1 cellular context compared by ENCODE assay signal in the genomic region with DNA sequence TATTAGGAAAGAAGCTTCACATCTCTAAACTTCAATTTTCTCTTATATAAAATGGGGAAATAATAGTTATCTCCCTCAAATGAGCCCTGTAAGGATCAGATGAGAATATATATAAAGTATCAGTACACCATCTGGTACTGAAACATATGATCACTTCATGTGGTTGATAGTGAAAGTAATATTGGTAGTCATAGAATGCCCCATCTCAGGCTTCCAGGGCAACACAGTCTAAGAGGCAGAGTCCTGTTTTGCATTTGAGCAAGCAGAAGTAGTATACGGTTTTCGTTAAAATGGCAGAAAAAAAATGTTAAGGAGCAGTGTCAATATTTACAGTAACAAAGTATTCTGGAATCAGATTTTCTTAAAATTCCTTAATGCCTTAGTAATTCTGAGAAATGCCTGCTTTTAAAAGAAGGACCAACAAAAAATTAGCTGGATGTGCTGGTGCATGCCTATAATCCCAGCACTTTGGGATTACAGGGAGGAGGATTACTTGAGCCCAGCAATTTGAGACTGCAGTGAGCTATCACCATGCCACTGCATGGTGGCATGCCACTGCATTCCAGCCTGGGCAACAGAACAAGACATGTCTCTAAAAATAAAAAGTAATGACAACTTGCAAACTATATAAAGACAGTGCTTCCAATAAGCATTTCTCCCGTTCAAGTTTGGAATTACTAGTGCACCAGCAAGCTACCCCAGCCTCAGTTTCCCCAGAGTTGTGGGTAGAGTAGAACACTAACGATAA.
TF ChIP-seq lines count a peak whose summit lies in the region.

No MANE protein-coding gene starts in this region.

TF ChIP-seq in IMR-90, 13 proteins besides CTCF, POLR2A, EP300 and RAD21:
- TF ChIP-seq, protein P1, sequence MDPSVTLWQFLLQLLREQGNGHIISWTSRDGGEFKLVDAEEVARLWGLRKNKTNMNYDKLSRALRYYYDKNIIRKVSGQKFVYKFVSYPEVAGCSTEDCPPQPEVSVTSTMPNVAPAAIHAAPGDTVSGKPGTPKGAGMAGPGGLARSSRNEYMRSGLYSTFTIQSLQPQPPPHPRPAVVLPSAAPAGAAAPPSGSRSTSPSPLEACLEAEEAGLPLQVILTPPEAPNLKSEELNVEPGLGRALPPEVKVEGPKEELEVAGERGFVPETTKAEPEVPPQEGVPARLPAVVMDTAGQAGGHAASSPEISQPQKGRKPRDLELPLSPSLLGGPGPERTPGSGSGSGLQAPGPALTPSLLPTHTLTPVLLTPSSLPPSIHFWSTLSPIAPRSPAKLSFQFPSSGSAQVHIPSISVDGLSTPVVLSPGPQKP (IDR thresholded peaks at IDR 0.05; ENCODE audit: borderline replicate concordance, low read depth, low read length) = no peak
- TF ChIP-seq MAFK (IDR thresholded peaks at IDR 0.05; ENCODE audit: low read depth, low read length) (no peak), CHD1 (IDR thresholded peaks at IDR 0.05; ENCODE audit: low read depth, low read length) (no peak), RFX5 (IDR thresholded peaks at IDR 0.05; ENCODE audit: low read depth, low read length) (no peak), NFE2L2 (IDR thresholded peaks at IDR 0.05; ENCODE audit: low read depth, low read length) (no peak), BHLHE40 (IDR thresholded peaks at IDR 0.05; ENCODE audit: low read depth, low read length) (no peak), MAZ (IDR thresholded peaks at IDR 0.05; ENCODE audit: borderline replicate concordance, low read depth, low read length) (no peak), RCOR1 (IDR thresholded peaks at IDR 0.05; ENCODE audit: insufficient replicate concordance, low read length) (no peak), CEBPB (IDR thresholded peaks at IDR 0.05; ENCODE audit: low read depth, low read length) (no peak), FOS (IDR thresholded peaks at IDR 0.05; ENCODE audit: low read depth, low read length) (no peak), MXI1 (IDR thresholded peaks at IDR 0.05; ENCODE audit: borderline replicate concordance, low read depth, low read length) (no peak), SMC3 (IDR thresholded peaks at IDR 0.05; ENCODE audit: low read depth, low read length) (no peak)
- TF ChIP-seq, protein P2, sequence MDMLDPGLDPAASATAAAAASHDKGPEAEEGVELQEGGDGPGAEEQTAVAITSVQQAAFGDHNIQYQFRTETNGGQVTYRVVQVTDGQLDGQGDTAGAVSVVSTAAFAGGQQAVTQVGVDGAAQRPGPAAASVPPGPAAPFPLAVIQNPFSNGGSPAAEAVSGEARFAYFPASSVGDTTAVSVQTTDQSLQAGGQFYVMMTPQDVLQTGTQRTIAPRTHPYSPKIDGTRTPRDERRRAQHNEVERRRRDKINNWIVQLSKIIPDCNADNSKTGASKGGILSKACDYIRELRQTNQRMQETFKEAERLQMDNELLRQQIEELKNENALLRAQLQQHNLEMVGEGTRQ (IDR thresholded peaks at IDR 0.05; ENCODE audit: low read depth, low read length) = no peak
